Comparison of ENCODE assay signal across 24 cellular contexts in genomic region chr2:158809816-158810215, GRCh38. TPM values are rescaled to one million over a fixed set of nuclear protein-coding genes. Genes with fewer than 3 reads are reported as not detected.
"Had no signal": no experiment of that assay in that cellular context is flagged by ENCODE, and none has a peak within 500 bp of the region (broad histone marks: within the 10 kb centered on the region; RNA-seq: fewer than 3 reads in every experiment).

No MANE protein-coding gene starts in this region.

- H3K9me3 ChIP-seq: colonic mucosa, gastrocnemius medialis, heart right ventricle, right atrium auricular region, stomach, thoracic aorta had no signal

- H3K4me1 ChIP-seq: colonic mucosa, gastrocnemius medialis had no signal

- H3K27ac ChIP-seq: colonic mucosa, gastrocnemius medialis, heart right ventricle, right atrium auricular region, stomach, thoracic aorta had no signal

- H3K36me3 ChIP-seq: colonic mucosa, gastrocnemius medialis, heart right ventricle, right atrium auricular region, stomach, thoracic aorta had no signal

- ATAC-seq: gastrocnemius medialis; heart right ventricle; naive thymus-derived CD4-positive, alpha-beta T cell had no signal

- H3K27me3 ChIP-seq: colonic mucosa, gastrocnemius medialis, heart right ventricle, right atrium auricular region, stomach had no signal

- DNase-seq: colonic mucosa; dermis blood vessel endothelial cell; endodermal cell; gastrocnemius medialis; heart right ventricle; hypothalamus; kidney glomerular epithelial cell; naive thymus-derived CD4-positive, alpha-beta T cell; posterior cingulate gyrus; small intestine; stimulated activated CD4-positive, alpha-beta T cell treated with anti-CD3 and anti-CD28 coated beads, Interleukin-12 subunit alpha, Interleukin-12 subunit beta, amount 100 ng/mL, for 4 hours; stimulated activated naive CD4-positive, alpha-beta T cell; stomach; substantia nigra had no signal

- H3K4me3 ChIP-seq: colonic mucosa, gastrocnemius medialis, heart right ventricle, right atrium auricular region, stomach, thoracic aorta had no signal

RNA-seq across cellular contexts. Expression of gene DAPL1, which starts 14.7 kb away (rescaled TPM):
- total RNA-seq: dermis blood vessel endothelial cell; endodermal cell; endothelial cell of umbilical vein; gastrocnemius medialis; heart right ventricle; liver; lung microvascular endothelial cell; mesenteric fat pad; mononuclear cell; naive thymus-derived CD4-positive, alpha-beta T cell; osteocyte; pulmonary artery endothelial cell; right atrium auricular region; stomach; thoracic aorta; urinary bladder had no signal
- polyA plus RNA-seq: endothelial cell of umbilical vein; naive thymus-derived CD4-positive, alpha-beta T cell had no signal
